23 cellular contexts compared by ENCODE assay signal in the genomic region with DNA sequence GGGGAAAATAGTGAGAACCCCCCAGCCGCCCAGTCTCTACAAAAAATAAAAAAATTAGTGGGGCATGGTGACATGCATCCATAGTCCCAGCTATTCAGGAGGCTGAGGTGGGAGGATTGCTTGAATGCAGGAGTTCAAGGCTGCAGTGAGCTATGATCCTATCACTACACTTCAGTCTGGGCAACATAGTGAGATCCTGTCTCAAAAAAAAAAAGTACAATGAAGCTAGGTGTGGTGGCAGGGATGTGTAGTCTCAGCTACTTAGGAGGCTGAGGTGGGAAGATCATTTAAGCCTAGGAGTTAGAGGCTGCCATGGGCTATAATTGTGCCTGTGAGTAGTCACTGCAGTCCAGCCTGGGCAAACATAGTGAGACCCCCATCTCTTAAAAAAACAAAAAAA. TPM values are rescaled to one million over a fixed set of nuclear protein-coding genes. Genes with fewer than 3 reads are reported as not detected.
DNase-seq lines count a peak whose midpoint lies in the region; ATAC-seq and TF ChIP-seq lines count a peak whose summit lies in the region.
"Had no signal": no experiment of that assay in that cellular context is flagged by ENCODE, and none has a peak within 500 bp of the region (broad histone marks: within the 10 kb centered on the region; RNA-seq: fewer than 3 reads in every experiment).

No MANE protein-coding gene starts in this region.

- POLR2A ChIA-PET in Caco-2 (lab: Charles Lee) = interaction anchor here (1.7 kb wide), 1 partner anchor 9 kb away, joined by 29 read pairs; a partner anchor contains a TSS

- H3K4me3 ChIP-seq in Caco-2 (ENCODE audit: low read depth, low read length) (no peak overlapping the region), Karpas-422 (ENCODE audit: low read length) (no peak overlapping the region), right lobe of liver (no peak overlapping the region)
- H3K4me3 ChIP-seq: BLaER1, GM12878 had no signal

- H3K4me1 Mint-ChIP-seq in Caco-2 (ENCODE audit: low read depth, unreplicated experiment) = peaks cover 35% of the 10 kb centered on the region

- H3K9me3 ChIP-seq in Caco-2 (no peaks in the 10 kb centered on the region), Karpas-422 (ENCODE audit: low read length) (no peaks in the 10 kb centered on the region), right lobe of liver (no peaks in the 10 kb centered on the region)
- H3K9me3 ChIP-seq: BE2C, BLaER1 had no signal

- H3K36me3 Mint-ChIP-seq in Caco-2 (ENCODE audit: insufficient read depth, unreplicated experiment) = peaks cover 12% of the 10 kb centered on the region

- H3K9me2 ChIP-seq in Karpas-422 (replicated peaks; ENCODE audit: insufficient read depth, low read length) = no peaks in the 10 kb centered on the region

- 100% methylated on average over 1 of the region's 1 CpG for WGBS in right lobe of liver (ENCODE audit: insufficient coverage, low coverage, low lambda C conversion rate, missing lambda C conversion rate)

- H3K27ac ChIP-seq in C4-2B = peak overlapping the region; percentile 92
- H3K27ac ChIP-seq in Karpas-422 (ENCODE audit: low read length) = no peak overlapping the region
- H3K27ac ChIP-seq in right lobe of liver = peak overlapping the region in 2 of 3 donors; percentile 58 to 92
- H3K27ac ChIP-seq: BLaER1 had no signal

- no peaks in the 10 kb centered on the region for H3K36me3 ChIP-seq in Caco-2 (ENCODE audit: control insufficient read depth, insufficient read depth, low read length)
- no peaks in the 10 kb centered on the region for H3K36me3 ChIP-seq in Karpas-422 (ENCODE audit: insufficient read depth, low read length)
- H3K36me3 ChIP-seq in right lobe of liver = no peaks in the 10 kb centered on the region
- H3K36me3 ChIP-seq: BE2C, BLaER1 had no signal

- H3K4me2 ChIP-seq in Karpas-422 (ENCODE audit: low read depth, low read length, poor library complexity, severe bottlenecking) = no peak overlapping the region
- H3K4me2 ChIP-seq: BLaER1 had no signal

- DNase-seq in Caco-2 (no peak), Karpas-422 (peak; percentile 2), right lobe of liver (no peak), iPS-NIHi11 (ENCODE audit: low spot score) (no peak), omental fat pad (ENCODE audit: low spot score) (no peak)
- DNase-seq in activated effector memory CD4-positive, alpha-beta T cell treated with Interleukin-2 at 50 U/mL for 16 hours = no peak
- DNase-seq: 8988T; ACHN; BE2C; C1 segment of cervical spinal cord; CD4-positive, alpha-beta T cell; CD8-positive, alpha-beta T cell; DMS 273 treated with DMSO at 0.1 percent for 48 hours; DMS153; DMS53; DMS79; DND-41; EL; GDM1 had no signal

- H4K20me1 ChIP-seq in Karpas-422 (ENCODE audit: insufficient read depth, low read depth, low read length) = no peaks in the 10 kb centered on the region
- H4K20me1 ChIP-seq: BLaER1 had no signal

- H3K27me3 ChIP-seq in Caco-2 (replicated peaks; ENCODE audit: control insufficient read depth, insufficient read depth, low read length) (no peaks in the 10 kb centered on the region), Karpas-422 (ENCODE audit: low read length) (no peaks in the 10 kb centered on the region), right lobe of liver (no peaks in the 10 kb centered on the region)
- H3K27me3 ChIP-seq: BE2C, BLaER1 had no signal

- H3K9ac ChIP-seq in Karpas-422 (ENCODE audit: low read length) = no peak overlapping the region
- H3K9ac ChIP-seq: BLaER1 had no signal

- H2AFZ ChIP-seq in Karpas-422 (ENCODE audit: low read length) = no peak overlapping the region

- H3K4me1 ChIP-seq in Caco-2 (peaks cover 23% of the 10 kb centered on the region), Karpas-422 (ENCODE audit: low read length) (no peaks in the 10 kb centered on the region), right lobe of liver (peaks cover 0 to 74% (median 28%) of the 10 kb centered on the region in 4 donors)
- H3K4me1 ChIP-seq: BE2C had no signal

- intact Hi-C loops in Caco-2 (cut with micrococcal nuclease; ENCODE audit: unreplicated experiment) (loop anchor here (1.0 to 2.0 kb wide), 2 partner anchors 9 to 137 kb away; a partner anchor contains a TSS), right lobe of liver (cut with DNase I) (no loop called here)

- ATAC-seq in right lobe of liver (no peak), GM19023 (IDR thresholded peaks at IDR 0.05; ENCODE audit: unreplicated experiment) (no peak), omental fat pad (ENCODE audit: low FRiP score) (no peak)
- ATAC-seq: CD8-positive, alpha-beta T cell; GM12878 had no signal

- no peaks in the 10 kb centered on the region for H3K27me3 Mint-ChIP-seq in Caco-2 (ENCODE audit: insufficient read depth, unreplicated experiment)
- H3K27me3 Mint-ChIP-seq: CD4-positive, alpha-beta T cell had no signal

- no TSS peak for BruUV-seq in Caco-2 (replicated peaks; lab: Mats Ljungman, UMichigan)

- no peak overlapping the region for H3K4me3 Mint-ChIP-seq in Caco-2 (ENCODE audit: unreplicated experiment)
- H3K4me3 Mint-ChIP-seq: CD4-positive, alpha-beta T cell; CD8-positive, alpha-beta T cell had no signal

- H3K79me2 ChIP-seq in Karpas-422 (ENCODE audit: low read length) = no peaks in the 10 kb centered on the region

- CTCF ChIA-PET in Caco-2 (lab: Charles Lee) = no interaction called here

- no peaks in the 10 kb centered on the region for H3K9me3 Mint-ChIP-seq in Caco-2 (ENCODE audit: unreplicated experiment)
- H3K9me3 Mint-ChIP-seq: CD4-positive, alpha-beta T cell; CD8-positive, alpha-beta T cell had no signal

- peak overlapping the region; percentile 93 for H3K27ac Mint-ChIP-seq in Caco-2 (ENCODE audit: unreplicated experiment)
- H3K27ac Mint-ChIP-seq: CD4-positive, alpha-beta T cell; CD8-positive, alpha-beta T cell had no signal

- TF ChIP-seq POLR2A in right lobe of liver (IDR thresholded peaks at IDR 0.05) = no peak

- TF ChIP-seq CTCF in C4-2B (conservative IDR thresholded peaks at IDR 0.05) = no peak
- no peak for TF ChIP-seq CTCF in Caco-2 (IDR thresholded peaks at IDR 0.05; ENCODE audit: insufficient read depth in 1 of 2, low read depth in 1 of 2, low read length in 1 of 2, severe bottlenecking in 1 of 2, unreplicated experiment in 1 of 2)
- no peak for TF ChIP-seq CTCF in right lobe of liver (IDR thresholded peaks at IDR 0.05)
- no peak for TF ChIP-seq CTCF in omental fat pad (IDR thresholded peaks at IDR 0.05)

RNA-seq across cellular contexts. Expression of a gene that starts 8.9 kb away (rescaled TPM):
- total RNA-seq in Caco-2 (2022) = 38.5 and 39.9 TPM in 2 replicates
- 4.3 and 7.0 TPM in 2 replicates for total RNA-seq in Karpas-422 (2014; rRNA removed; shearing (Covaris generic); ENCODE audit: low replicate concordance)
- total RNA-seq in right lobe of liver = 100 to 1,000 TPM in 1 of 6 experiments, 10 to 100 TPM in 5; 58.2 to 161 (median 85.2) TPM
- 10 to 100 TPM; 27.5 to 61.6 (median 49.2) TPM for total RNA-seq in omental fat pad
